ENCODE assay signal across 36 cellular contexts in the genomic region with DNA sequence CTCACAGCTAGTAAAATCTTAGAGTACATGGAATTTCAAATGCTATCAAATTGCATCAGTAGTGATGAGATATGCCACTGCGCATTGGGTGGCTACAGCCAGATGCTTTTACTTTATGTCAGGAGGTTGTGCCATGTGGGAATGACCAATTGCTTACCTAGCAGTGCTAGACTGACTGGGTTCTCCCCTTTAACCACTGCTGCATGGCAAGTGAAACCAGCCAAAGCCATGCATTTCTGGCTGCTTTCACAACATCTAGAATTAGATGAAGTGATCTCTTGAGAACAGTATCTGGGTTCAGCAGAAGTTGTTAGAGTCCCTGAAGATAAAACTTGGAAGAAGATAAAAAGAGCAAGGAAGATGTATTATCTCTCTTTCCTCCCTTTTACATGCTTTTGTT.
"Had no signal": no experiment of that assay in that cellular context is flagged by ENCODE, and none has a peak within 500 bp of the region (broad histone marks: within the 10 kb centered on the region; RNA-seq: fewer than 3 reads in every experiment).

No MANE protein-coding gene starts in this region.

- H3K36me3 ChIP-seq: adrenal gland, brain microvascular endothelial cell, breast epithelium had no signal

- H3K4me1 Mint-ChIP-seq: activated B cell treated with CpG ODN at 0.5 μM for 24 hours; activated CD4-positive, alpha-beta T cell treated with anti-CD3 and anti-CD28 coated beads, Interleukin-2, amount 10 ng/mL, durations not matched to agents 24 days and 14 days; activated naive CD8-positive, alpha-beta T cell treated with anti-CD3 and anti-CD28 coated beads for 36 hours; activated T-helper 17 cell treated with anti-CD3 and anti-CD28 coated beads, Interleukin-2, amount 50 U/mL, for 72 hours had no signal

- ATAC-seq: activated CD8-positive, alpha-beta T cell treated with anti-CD3 and anti-CD28 coated beads for 36 hours; activated naive CD4-positive, alpha-beta T cell treated with anti-CD3 and anti-CD28 coated beads, Interleukin-2, amount 50 U/mL, for 72 hours; activated T-cell treated with anti-CD3 and anti-CD28 coated beads, Interleukin-2, amount 50 U/mL, for 4 hours; activated T-cell treated with anti-CD3 and anti-CD28 coated beads, Interleukin-2, amount 50 U/mL, for 72 hours; activated T-helper 17 cell treated with anti-CD3 and anti-CD28 coated beads, Interleukin-2, amount 50 U/mL, for 72 hours; body of pancreas had no signal

- DNase-seq: activated B cell treated with CpG ODN at 0.5 μM for 24 hours; activated CD4-positive, alpha-beta memory T cell treated with anti-CD3 and anti-CD28 coated beads for 36 hours; activated CD4-positive, alpha-beta T cell treated with anti-CD3 and anti-CD28 coated beads for 4 hours; activated CD4-positive, alpha-beta T cell treated with anti-CD3 and anti-CD28 coated beads, Interleukin-2, amount 10 ng/mL, durations not matched to agents 24 days and 14 days; activated CD4-positive, alpha-beta T cell treated with anti-CD3 and anti-CD28 coated beads, Interleukin-2, amount 50 U/mL, for 1 hour; activated CD4-positive, alpha-beta T cell treated with anti-CD3 and anti-CD28 coated beads, Interleukin-2, amount 50 U/mL, for 4 hours; activated CD4-positive, CD25-positive, alpha-beta regulatory T cell treated with anti-CD3 and anti-CD28 coated beads, Interleukin-2, amount 50 U/mL, for 72 hours; activated CD8-positive, alpha-beta memory T cell treated with anti-CD3 and anti-CD28 coated beads, Interleukin-2, amount 50 U/mL, for 4 hours; activated CD8-positive, alpha-beta T cell treated with anti-CD3 and anti-CD28 coated beads for 36 hours; activated effector memory CD4-positive, alpha-beta T cell treated with anti-CD3 and anti-CD28 coated beads, Interleukin-2, amount 50 U/mL, for 16 hours; activated gamma-delta T cell treated with Interleukin-2 at 50 U/mL for 16 hours; activated naive CD4-positive, alpha-beta T cell; activated naive CD4-positive, alpha-beta T cell treated with anti-CD3 and anti-CD28 coated beads for 36 hours; activated naive CD4-positive, alpha-beta T cell treated with anti-CD3 and anti-CD28 coated beads, Interleukin-2, amount 50 U/mL, for 16 hours; activated naive CD8-positive, alpha-beta T cell treated with anti-CD3 and anti-CD28 coated beads for 36 hours; activated T-cell treated with anti-CD3 and anti-CD28 coated beads for 4 hours; activated T-cell treated with anti-CD3 and anti-CD28 coated beads, Interleukin-2, amount 50 U/mL, for 1 hour; activated T-cell treated with anti-CD3 and anti-CD28 coated beads, Interleukin-2, amount 50 U/mL, for 4 hours; activated T-cell treated with anti-CD3 and anti-CD28 coated beads, Interleukin-2, amount 50 U/mL, for 72 hours; adrenal gland; amniotic stem cell; aorta; body of pancreas; brain microvascular endothelial cell; central memory CD4-positive, alpha-beta T cell; T-helper 2 cell; T-helper 9 cell had no signal

- FAIRE-seq: astrocyte, TTC549 had no signal

- H3K4me3 Mint-ChIP-seq: activated B cell treated with CpG ODN at 0.5 μM for 24 hours; activated CD4-positive, alpha-beta memory T cell treated with anti-CD3 and anti-CD28 coated beads for 36 hours; activated CD4-positive, alpha-beta T cell treated with anti-CD3 and anti-CD28 coated beads, Interleukin-2, amount 10 ng/mL, durations not matched to agents 24 days and 14 days; activated CD8-positive, alpha-beta T cell treated with anti-CD3 and anti-CD28 coated beads for 36 hours; activated naive CD4-positive, alpha-beta T cell treated with anti-CD3 and anti-CD28 coated beads for 36 hours; activated naive CD8-positive, alpha-beta T cell treated with anti-CD3 and anti-CD28 coated beads for 36 hours; activated T-cell treated with anti-CD3 and anti-CD28 coated beads, Interleukin-2, amount 50 U/mL, for 4 hours; activated T-cell treated with anti-CD3 and anti-CD28 coated beads, Interleukin-2, amount 50 U/mL, for 72 hours; activated T-helper 1 cell treated with anti-CD3 and anti-CD28 coated beads, Interleukin-12 subunit alpha, Interleukin-12 subunit beta, Interleukin-2, Interleukin-4 antibody, amounts not matched to agents 30 ng/mL and 10 ng/mL and 1 ng/mL, durations not matched to agents 14 hours and 24 hours and 36 hours; activated T-helper 17 cell treated with anti-CD3 and anti-CD28 coated beads, Interleukin-2, amount 50 U/mL, for 72 hours; T-helper 1 cell treated with Interleukin-12 subunit alpha and Interleukin-12 subunit beta and Interleukin-4 antibody, amounts not matched to agents 30 μg/mL and 1 μg/mL, for 36 hours; T-helper 2 cell treated with Interferon-gamma antibody and Interleukin-4, amounts not matched to agents 5 μg/mL and 100 μg/mL, for 36 hours had no signal

- H3K9me3 ChIP-seq: adrenal gland, body of pancreas, breast epithelium had no signal

- H3K27me3 ChIP-seq: adrenal gland, body of pancreas, brain microvascular endothelial cell, breast epithelium had no signal

- H3K27ac ChIP-seq: adrenal gland, body of pancreas, brain microvascular endothelial cell, breast epithelium, VCaP had no signal

- H3K36me3 Mint-ChIP-seq: activated CD4-positive, alpha-beta memory T cell treated with anti-CD3 and anti-CD28 coated beads for 36 hours; activated naive CD8-positive, alpha-beta T cell treated with anti-CD3 and anti-CD28 coated beads for 36 hours had no signal

- H3K27me3 Mint-ChIP-seq: activated B cell treated with CpG ODN at 0.5 μM for 24 hours; activated CD4-positive, alpha-beta memory T cell treated with anti-CD3 and anti-CD28 coated beads for 36 hours; activated CD4-positive, alpha-beta T cell treated with anti-CD3 and anti-CD28 coated beads, Interleukin-2, amount 10 ng/mL, durations not matched to agents 24 days and 14 days; activated CD8-positive, alpha-beta T cell treated with anti-CD3 and anti-CD28 coated beads for 36 hours; activated naive CD8-positive, alpha-beta T cell treated with anti-CD3 and anti-CD28 coated beads for 36 hours; activated T-helper 17 cell treated with anti-CD3 and anti-CD28 coated beads, Interleukin-2, amount 50 U/mL, for 72 hours had no signal

- H3K27ac Mint-ChIP-seq: activated B cell treated with CpG ODN at 0.5 μM for 24 hours; activated CD4-positive, alpha-beta memory T cell treated with anti-CD3 and anti-CD28 coated beads for 36 hours; activated CD4-positive, alpha-beta T cell treated with anti-CD3 and anti-CD28 coated beads, Interleukin-2, amount 10 ng/mL, durations not matched to agents 24 days and 14 days; activated CD8-positive, alpha-beta T cell treated with anti-CD3 and anti-CD28 coated beads for 36 hours; activated naive CD4-positive, alpha-beta T cell treated with anti-CD3 and anti-CD28 coated beads for 36 hours; activated naive CD4-positive, alpha-beta T cell treated with anti-CD3 and anti-CD28 coated beads, Interleukin-2, amount 50 U/mL, for 72 hours; activated naive CD8-positive, alpha-beta T cell treated with anti-CD3 and anti-CD28 coated beads for 36 hours; activated T-cell treated with anti-CD3 and anti-CD28 coated beads, Interleukin-2, amount 50 U/mL, for 72 hours; activated T-helper 1 cell treated with anti-CD3 and anti-CD28 coated beads, Interleukin-12 subunit alpha, Interleukin-12 subunit beta, Interleukin-2, Interleukin-4 antibody, amounts not matched to agents 30 ng/mL and 10 ng/mL and 1 ng/mL, durations not matched to agents 14 hours and 24 hours and 36 hours; activated T-helper 17 cell treated with anti-CD3 and anti-CD28 coated beads, Interleukin-2, amount 50 U/mL, for 72 hours; T-helper 1 cell treated with Interleukin-12 subunit alpha and Interleukin-12 subunit beta and Interleukin-4 antibody, amounts not matched to agents 30 μg/mL and 1 μg/mL, for 36 hours; T-helper 2 cell treated with Interferon-gamma antibody and Interleukin-4, amounts not matched to agents 5 μg/mL and 100 μg/mL, for 36 hours had no signal

- H3K4me3 ChIP-seq: adrenal gland, body of pancreas, breast epithelium had no signal

- H3K4me1 ChIP-seq: adrenal gland, body of pancreas, breast epithelium had no signal
